Comparison of ENCODE assay signal across 12 cellular contexts in the genomic region with DNA sequence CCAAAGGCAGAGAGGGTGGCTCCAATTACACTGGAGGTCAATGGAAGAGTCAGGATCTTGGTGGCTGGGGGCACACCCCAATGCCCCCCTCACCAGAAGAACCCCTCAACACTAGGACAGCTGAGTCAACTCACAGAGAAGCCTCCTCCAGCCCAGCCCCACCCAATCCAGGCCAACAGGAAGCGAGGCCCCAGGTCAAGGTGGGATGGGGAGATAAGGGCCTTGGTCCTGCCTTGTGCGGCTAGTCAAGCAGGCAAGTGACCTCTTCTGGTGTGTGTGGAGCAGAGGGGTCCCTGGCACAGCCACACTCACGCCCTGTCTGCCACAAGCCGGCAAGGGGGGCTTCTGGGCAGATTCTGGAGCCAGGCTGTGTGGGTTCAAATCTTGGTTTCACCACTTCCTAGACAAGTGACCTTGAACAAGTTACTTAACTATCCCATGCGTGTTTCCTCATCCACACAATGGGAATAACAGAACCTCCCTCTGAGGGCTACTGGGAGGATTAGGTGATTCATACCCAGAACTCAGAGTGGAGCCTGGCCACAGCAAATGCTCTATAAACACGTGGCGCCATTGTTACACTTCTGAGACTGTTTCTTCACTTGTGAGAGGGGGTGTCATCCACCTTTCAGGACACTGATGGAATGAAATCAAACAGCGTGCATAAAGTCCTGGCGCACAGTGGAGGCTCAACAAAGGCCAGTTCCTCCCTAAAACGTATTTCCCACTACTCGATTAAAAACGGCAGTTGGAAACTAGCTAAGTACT. TPM values are rescaled to one million over a fixed set of nuclear protein-coding genes. Genes with fewer than 3 reads are reported as not detected.
DNase-seq lines count a peak whose midpoint lies in the region; ATAC-seq and TF ChIP-seq lines count a peak whose summit lies in the region.
"Had no signal": no experiment of that assay in that cellular context is flagged by ENCODE, and none has a peak within 500 bp of the region (broad histone marks: within the 10 kb centered on the region; RNA-seq: fewer than 3 reads in every experiment).

No MANE protein-coding gene starts in this region.

- H3K27me3 Mint-ChIP-seq in activated T-helper 2 cell treated with anti-CD3 and anti-CD28 coated beads, Interferon-gamma antibody, Interleukin-2, Interleukin-4, amounts not matched to agents 10 μg/mL and 5 μg/mL and 100 μg/mL, durations not matched to agents 14 hours and 24 hours and 36 hours (ENCODE audit: low read depth) = no peaks in the 10 kb centered on the region
- H3K27me3 Mint-ChIP-seq: effector memory CD8-positive, alpha-beta T cell had no signal

- no peaks in the 10 kb centered on the region for H3K9me3 Mint-ChIP-seq in activated T-helper 2 cell treated with anti-CD3 and anti-CD28 coated beads, Interferon-gamma antibody, Interleukin-2, Interleukin-4, amounts not matched to agents 10 μg/mL and 5 μg/mL and 100 μg/mL, durations not matched to agents 14 hours and 24 hours and 36 hours
- H3K9me3 Mint-ChIP-seq: effector memory CD8-positive, alpha-beta T cell had no signal

- peak overlapping the region; percentile 9; the same call in 1 of the 2 replicates for H3K27ac ChIP-seq in C4-2B
- no peak overlapping the region for H3K27ac ChIP-seq in foreskin keratinocyte
- H3K27ac ChIP-seq: parathyroid adenoma had no signal

- H3K4me1 Mint-ChIP-seq in activated T-helper 2 cell treated with anti-CD3 and anti-CD28 coated beads, Interferon-gamma antibody, Interleukin-2, Interleukin-4, amounts not matched to agents 10 μg/mL and 5 μg/mL and 100 μg/mL, durations not matched to agents 14 hours and 24 hours and 36 hours (ENCODE audit: low read depth) = peaks cover 10% of the 10 kb centered on the region

- intact Hi-C loops in activated T-helper 2 cell treated with anti-CD3 and anti-CD28 coated beads, Interferon-gamma antibody, Interleukin-2, Interleukin-4, amounts not matched to agents 10 μg/mL and 5 μg/mL and 100 μg/mL, durations not matched to agents 14 hours and 24 hours and 36 hours (cut with micrococcal nuclease) = no loop called here

- H3K27ac Mint-ChIP-seq in activated T-helper 2 cell treated with anti-CD3 and anti-CD28 coated beads, Interferon-gamma antibody, Interleukin-2, Interleukin-4, amounts not matched to agents 10 μg/mL and 5 μg/mL and 100 μg/mL, durations not matched to agents 14 hours and 24 hours and 36 hours = no peak overlapping the region
- H3K27ac Mint-ChIP-seq: effector memory CD8-positive, alpha-beta T cell had no signal

- no peak for TF ChIP-seq CTCF in C4-2B (conservative IDR thresholded peaks at IDR 0.05)
- no peak for TF ChIP-seq CTCF in foreskin keratinocyte (conservative IDR thresholded peaks at IDR 0.05)

- H3K4me1 ChIP-seq in foreskin keratinocyte = peaks cover 5% of the 10 kb centered on the region
- H3K4me1 ChIP-seq: parathyroid adenoma had no signal

- peaks cover 36% of the 10 kb centered on the region for H3K36me3 Mint-ChIP-seq in activated T-helper 2 cell treated with anti-CD3 and anti-CD28 coated beads, Interferon-gamma antibody, Interleukin-2, Interleukin-4, amounts not matched to agents 10 μg/mL and 5 μg/mL and 100 μg/mL, durations not matched to agents 14 hours and 24 hours and 36 hours (ENCODE audit: low read depth)

- peak overlapping the region; percentile 69 for H3K4me3 Mint-ChIP-seq in activated T-helper 2 cell treated with anti-CD3 and anti-CD28 coated beads, Interferon-gamma antibody, Interleukin-2, Interleukin-4, amounts not matched to agents 10 μg/mL and 5 μg/mL and 100 μg/mL, durations not matched to agents 14 hours and 24 hours and 36 hours (ENCODE audit: low read depth)

- H3K27me3 ChIP-seq in foreskin keratinocyte = no peaks in the 10 kb centered on the region

- DNase-seq in HT1080 (ENCODE audit: low read depth) (peak; percentile 74), foreskin keratinocyte (peak; percentile 12 to 34), DMS53 treated with DMSO at 0.1 percent for 48 hours (lab: John Stamatoyannopoulos, UW; ENCODE audit: unreplicated experiment) (no peak), NCI-H2227 (lab: John Stamatoyannopoulos, UW; ENCODE audit: unreplicated experiment) (no peak)
- no peak for DNase-seq in activated T-helper 2 cell treated with anti-CD3 and anti-CD28 coated beads, Interferon-gamma antibody, Interleukin-2, Interleukin-4, amounts not matched to agents 10 μg/mL and 5 μg/mL and 100 μg/mL, durations not matched to agents 14 hours and 24 hours and 36 hours (ENCODE audit: low spot score)
- DNase-seq: effector memory CD8-positive, alpha-beta T cell; GOT3; islet precursor cell had no signal

- no peak for ATAC-seq in foreskin keratinocyte
- ATAC-seq in HG02759 (IDR thresholded peaks at IDR 0.05; ENCODE audit: unreplicated experiment) = no peak
- ATAC-seq in HG03354 (IDR thresholded peaks at IDR 0.05; ENCODE audit: poor library complexity, severe bottlenecking, unreplicated experiment) = no peak
- ATAC-seq: effector memory CD8-positive, alpha-beta T cell had no signal

RNA-seq across cellular contexts. Expression of a gene that starts 3.3 kb away (rescaled TPM):
- total RNA-seq in HT1080 (2014; rRNA removed; shearing (Covaris generic)) = 102 and 113 TPM in 2 replicates
- polyA plus RNA-seq in HT1080 (2015; cell fraction: cytosol; rRNA removed) = 85.4 and 90.9 TPM in 2 replicates
- 78.7 and 86.7 TPM in 2 replicates for polyA plus RNA-seq in HT1080 (2015; cell fraction: nucleus; rRNA removed)
- total RNA-seq in activated T-helper 2 cell treated with anti-CD3 and anti-CD28 coated beads, Interferon-gamma antibody, Interleukin-2, Interleukin-4, amounts not matched to agents 10 μg/mL and 5 μg/mL and 100 μg/mL, durations not matched to agents 14 hours and 24 hours and 36 hours = 85.7 and 89.1 TPM in 2 replicates
- total RNA-seq in foreskin keratinocyte = 70.2 and 72.5 TPM in 2 replicates
- 50.0 and 54.6 TPM in 2 replicates for polyA plus RNA-seq in foreskin keratinocyte

RNA-seq across cellular contexts. Expression of a gene that starts 32.3 kb away (rescaled TPM):
- 304 and 404 TPM in 2 replicates for total RNA-seq in HT1080 (2014; rRNA removed; shearing (Covaris generic))
- 423 and 488 TPM in 2 replicates for polyA plus RNA-seq in HT1080 (2015; cell fraction: cytosol; rRNA removed)
- polyA plus RNA-seq in HT1080 (2015; cell fraction: nucleus; rRNA removed) = 188 and 206 TPM in 2 replicates
- 126 and 127 TPM in 2 replicates for total RNA-seq in activated T-helper 2 cell treated with anti-CD3 and anti-CD28 coated beads, Interferon-gamma antibody, Interleukin-2, Interleukin-4, amounts not matched to agents 10 μg/mL and 5 μg/mL and 100 μg/mL, durations not matched to agents 14 hours and 24 hours and 36 hours
- 364 and 470 TPM in 2 replicates for total RNA-seq in foreskin keratinocyte
- polyA plus RNA-seq in foreskin keratinocyte = 560 and 763 TPM in 2 replicates

RNA-seq across cellular contexts. Expression of a gene that starts 40.5 kb away (rescaled TPM):
- total RNA-seq in HT1080 (2014; rRNA removed; shearing (Covaris generic)) = 22.5 and 34.6 TPM in 2 replicates
- 23.0 and 24.4 TPM in 2 replicates for polyA plus RNA-seq in HT1080 (2015; cell fraction: cytosol; rRNA removed)
- polyA plus RNA-seq in HT1080 (2015; cell fraction: nucleus; rRNA removed) = 13.7 and 16.5 TPM in 2 replicates
- total RNA-seq in activated T-helper 2 cell treated with anti-CD3 and anti-CD28 coated beads, Interferon-gamma antibody, Interleukin-2, Interleukin-4, amounts not matched to agents 10 μg/mL and 5 μg/mL and 100 μg/mL, durations not matched to agents 14 hours and 24 hours and 36 hours = 17.3 and 18.5 TPM in 2 replicates
- 15.9 and 16.7 TPM in 2 replicates for total RNA-seq in foreskin keratinocyte
- 19.3 and 24.5 TPM in 2 replicates for polyA plus RNA-seq in foreskin keratinocyte

Comparison
In these comparisons a context has a peak if more than half of its experiments do, and no peak if none do; other contexts are left out.
1. DNase-seq: peak in HT1080 (single experiment) and foreskin keratinocyte (2 of 2); none in activated T-helper 2 cell treated with anti-CD3 and anti-CD28 coated beads, Interferon-gamma antibody, Interleukin-2, Interleukin-4, amounts not matched to agents 10 μg/mL and 5 μg/mL and 100 μg/mL, durations not matched to agents 14 hours and 24 hours and 36 hours (single experiment), DMS53 treated with DMSO at 0.1 percent for 48 hours (single experiment) and NCI-H2227 (single experiment).